In genomic region chr13:29994911-29995601, GRCh38 we compare ENCODE assay signal across 24 cellular contexts.
DNase-seq lines count a peak whose midpoint lies in the region; ATAC-seq, FAIRE-seq and TF ChIP-seq lines count a peak whose summit lies in the region.
"Had no signal": no experiment of that assay in that cellular context is flagged by ENCODE, and none has a peak within 500 bp of the region (broad histone marks: within the 10 kb centered on the region; RNA-seq: fewer than 3 reads in every experiment).

No MANE protein-coding gene starts in this region.

- no TSS peak for BruUV-seq in Caco-2 (replicated peaks; lab: Mats Ljungman, UMichigan)

- no peak overlapping the region for H3K4me3 Mint-ChIP-seq in Caco-2 (ENCODE audit: unreplicated experiment)
- H3K4me3 Mint-ChIP-seq: activated CD4-positive, alpha-beta T cell treated with anti-CD3 and anti-CD28 coated beads, Interleukin-2, amount 10 ng/mL, durations not matched to agents 7 days and 5 days; activated T-helper 1 cell treated with anti-CD3 and anti-CD28 coated beads, Interleukin-12 subunit alpha, Interleukin-12 subunit beta, Interleukin-2, Interleukin-4 antibody, amounts not matched to agents 30 ng/mL and 10 ng/mL and 1 ng/mL, durations not matched to agents 14 hours and 24 hours and 36 hours; memory B cell; naive B cell; stimulated activated naive CD8-positive, alpha-beta T cell treated with anti-CD3 and anti-CD28 coated beads, Interleukin-15, Interleukin-2, amounts not matched to agents 100 ng/mL and 50 ng/mL, for 24 hours; T-helper 17 cell had no signal

- intact Hi-C loops in testis (cut with DNase I; ENCODE audit: low total_unique reads): no loop called here
- intact Hi-C loops in Caco-2 (cut with micrococcal nuclease; ENCODE audit: unreplicated experiment): no loop called here

- no peak for ATAC-seq in HG02870 (IDR thresholded peaks at IDR 0.05; ENCODE audit: unreplicated experiment)
- ATAC-seq: activated naive CD4-positive, alpha-beta T cell treated with anti-CD3 and anti-CD28 coated beads, Interleukin-2, amount 50 U/mL, for 72 hours; GM12878; T-helper 17 cell; upper lobe of right lung had no signal

- CTCF ChIA-PET in Caco-2 (lab: Charles Lee): no interaction called here

- TF ChIP-seq POLR2A in testis (IDR thresholded peaks at IDR 0.05): no peak

- no peaks in the 10 kb centered on the region for H3K36me3 ChIP-seq in testis (ENCODE audit: low read depth, missing control alignments)
- H3K36me3 ChIP-seq in Caco-2 (ENCODE audit: control insufficient read depth, insufficient read depth, low read length): no peaks in the 10 kb centered on the region
- H3K36me3 ChIP-seq: esophagus squamous epithelium, upper lobe of right lung had no signal

- H3K9me3 ChIP-seq in testis (no peaks in the 10 kb centered on the region), Caco-2 (no peaks in the 10 kb centered on the region)
- H3K9me3 ChIP-seq: esophagus squamous epithelium, upper lobe of right lung had no signal

- H3K9me3 Mint-ChIP-seq in Caco-2 (ENCODE audit: unreplicated experiment): no peaks in the 10 kb centered on the region
- H3K9me3 Mint-ChIP-seq: activated CD4-positive, alpha-beta T cell treated with anti-CD3 and anti-CD28 coated beads, Interleukin-2, amount 10 ng/mL, durations not matched to agents 7 days and 5 days; activated naive CD4-positive, alpha-beta T cell treated with anti-CD3 and anti-CD28 coated beads, Interleukin-2, amount 50 U/mL, for 72 hours; activated T-helper 1 cell treated with anti-CD3 and anti-CD28 coated beads, Interleukin-12 subunit alpha, Interleukin-12 subunit beta, Interleukin-2, Interleukin-4 antibody, amounts not matched to agents 30 ng/mL and 10 ng/mL and 1 ng/mL, durations not matched to agents 14 hours and 24 hours and 36 hours; memory B cell; naive B cell; stimulated activated naive CD8-positive, alpha-beta T cell treated with anti-CD3 and anti-CD28 coated beads, Interleukin-15, Interleukin-2, amounts not matched to agents 100 ng/mL and 50 ng/mL, for 24 hours had no signal

- peak; percentile 38 for FAIRE-seq in D721Med (lab: Jason Lieb, UNC)
- FAIRE-seq: GM12878 had no signal

- no peaks in the 10 kb centered on the region for H3K27me3 Mint-ChIP-seq in Caco-2 (ENCODE audit: insufficient read depth, unreplicated experiment)
- H3K27me3 Mint-ChIP-seq: stimulated activated naive CD8-positive, alpha-beta T cell treated with anti-CD3 and anti-CD28 coated beads, Interleukin-15, Interleukin-2, amounts not matched to agents 100 ng/mL and 50 ng/mL, for 24 hours had no signal

- no peaks in the 10 kb centered on the region for H3K4me1 Mint-ChIP-seq in Caco-2 (ENCODE audit: low read depth, unreplicated experiment)
- H3K4me1 Mint-ChIP-seq: memory B cell, naive B cell, T-helper 17 cell had no signal

- no peak overlapping the region for H3K4me3 ChIP-seq in testis
- H3K4me3 ChIP-seq in Caco-2 (ENCODE audit: low read depth, low read length): no peak overlapping the region
- H3K4me3 ChIP-seq: esophagus squamous epithelium, GM12878, upper lobe of right lung had no signal

- H3K27ac ChIP-seq in testis: no peak overlapping the region
- H3K27ac ChIP-seq: esophagus squamous epithelium, upper lobe of right lung had no signal

- no peaks in the 10 kb centered on the region for H3K36me3 Mint-ChIP-seq in Caco-2 (ENCODE audit: insufficient read depth, unreplicated experiment)
- H3K36me3 Mint-ChIP-seq: activated naive CD4-positive, alpha-beta T cell treated with anti-CD3 and anti-CD28 coated beads, Interleukin-2, amount 50 U/mL, for 72 hours; memory B cell; naive B cell had no signal

- POLR2A ChIA-PET in Caco-2 (lab: Charles Lee): no interaction called here

- DNase-seq in D721Med (ENCODE audit: insufficient read length, low spot score): no peak
- peak; percentile 84 for DNase-seq in NCI-H82 (lab: John Stamatoyannopoulos, UW)
- peak; percentile 32 for DNase-seq in left kidney (ENCODE audit: low read depth, low spot score)
- DNase-seq in testis: peak; percentile 45
- DNase-seq in NCI-H1417 treated with DMSO at 0.1 percent for 48 hours (lab: John Stamatoyannopoulos, UW): no peak
- no peak for DNase-seq in Caco-2
- DNase-seq: activated CD4-positive, alpha-beta T cell treated with anti-CD3 and anti-CD28 coated beads, Interleukin-2, amount 10 ng/mL, durations not matched to agents 7 days and 5 days; effector memory CD4-positive, alpha-beta T cell; esophagus squamous epithelium; glutamatergic neuron; KBM-7; naive B cell; NCI-H146; NCI-H226; retina; stimulated activated CD4-positive, alpha-beta T cell treated with anti-CD3 and anti-CD28 coated beads, Interleukin-4, amount 100 ng/mL, for 4 hours; T-helper 17 cell; upper lobe of right lung had no signal

- WGBS in testis, 2 donors: 61 to 65% methylated on average over 10 of the region's 10 CpGs

- H3K4me1 ChIP-seq in testis: no peaks in the 10 kb centered on the region
- no peaks in the 10 kb centered on the region for H3K4me1 ChIP-seq in Caco-2
- H3K4me1 ChIP-seq: esophagus squamous epithelium, upper lobe of right lung had no signal

- TF ChIP-seq CTCF in D721Med (IDR thresholded peaks at IDR 0.05; ENCODE audit: insufficient read depth, missing control alignments): no peak
- TF ChIP-seq CTCF in testis (IDR thresholded peaks at IDR 0.05): no peak
- TF ChIP-seq CTCF in Caco-2 (IDR thresholded peaks at IDR 0.05; ENCODE audit: insufficient read depth in 1 of 2, low read depth in 1 of 2, low read length in 1 of 2, severe bottlenecking in 1 of 2, unreplicated experiment in 1 of 2): no peak

- no peak overlapping the region for H3K27ac Mint-ChIP-seq in Caco-2 (ENCODE audit: unreplicated experiment)
- H3K27ac Mint-ChIP-seq: activated CD4-positive, alpha-beta T cell treated with anti-CD3 and anti-CD28 coated beads, Interleukin-2, amount 10 ng/mL, durations not matched to agents 7 days and 5 days; activated naive CD4-positive, alpha-beta T cell treated with anti-CD3 and anti-CD28 coated beads, Interleukin-2, amount 50 U/mL, for 72 hours; activated T-helper 1 cell treated with anti-CD3 and anti-CD28 coated beads, Interleukin-12 subunit alpha, Interleukin-12 subunit beta, Interleukin-2, Interleukin-4 antibody, amounts not matched to agents 30 ng/mL and 10 ng/mL and 1 ng/mL, durations not matched to agents 14 hours and 24 hours and 36 hours; memory B cell; naive B cell; stimulated activated naive CD8-positive, alpha-beta T cell treated with anti-CD3 and anti-CD28 coated beads, Interleukin-15, Interleukin-2, amounts not matched to agents 100 ng/mL and 50 ng/mL, for 24 hours; T-helper 17 cell had no signal

- H3K27me3 ChIP-seq in testis (no peaks in the 10 kb centered on the region), Caco-2 (replicated peaks; ENCODE audit: control insufficient read depth, insufficient read depth, low read length) (no peaks in the 10 kb centered on the region)
- H3K27me3 ChIP-seq: upper lobe of right lung had no signal

Comparison
In these comparisons a context has a peak if more than half of its experiments do, and no peak if none do; other contexts are left out.
1. DNase-seq: peak in NCI-H82 (single experiment), left kidney (single experiment) and testis (single experiment); none in D721Med (single experiment), NCI-H1417 treated with DMSO at 0.1 percent for 48 hours (single experiment) and Caco-2 (0 of 2).